9 cellular contexts compared by ENCODE assay signal in genomic region chr7:128236924-128237586, GRCh38. TPM values are rescaled to one million over a fixed set of nuclear protein-coding genes. Genes with fewer than 3 reads are reported as not detected.
DNase-seq lines count a peak whose midpoint lies in the region; ATAC-seq and TF ChIP-seq lines count a peak whose summit lies in the region.
"Had no signal": no experiment of that assay in that cellular context is flagged by ENCODE, and none has a peak within 500 bp of the region (broad histone marks: within the 10 kb centered on the region; RNA-seq: fewer than 3 reads in every experiment).

No MANE protein-coding gene starts in this region.

- ATAC-seq in activated naive CD4-positive, alpha-beta T cell treated with anti-CD3 and anti-CD28 coated beads, Interleukin-2, amount 50 U/mL, for 72 hours = peak; percentile 71 to 76
- peak; percentile 65 for ATAC-seq in HG03520 (IDR thresholded peaks at IDR 0.05; ENCODE audit: unreplicated experiment)
- no peak for ATAC-seq in GM19397 (IDR thresholded peaks at IDR 0.05; ENCODE audit: unreplicated experiment)

- H3K27ac ChIP-seq in coronary artery = no peak overlapping the region
- H3K27ac ChIP-seq: adrenal gland had no signal

- peaks cover 0 to 13% of the 10 kb centered on the region in 2 donors for H3K9me3 Mint-ChIP-seq in activated naive CD4-positive, alpha-beta T cell treated with anti-CD3 and anti-CD28 coated beads, Interleukin-2, amount 50 U/mL, for 72 hours

- no peak for TF ChIP-seq CTCF in coronary artery (IDR thresholded peaks at IDR 0.05)

- no peak overlapping the region for H3K4me3 ChIP-seq in coronary artery
- H3K4me3 ChIP-seq: adrenal gland had no signal

- DNase-seq in activated naive CD4-positive, alpha-beta T cell treated with anti-CD3 and anti-CD28 coated beads, Interleukin-2, amount 50 U/mL, for 72 hours (ENCODE audit: low spot score in 2 of 2) = peak in 1 of 2 donors; percentile 9
- no peak for DNase-seq in activated naive CD4-positive, alpha-beta T cell treated with Interleukin-2 at 50 U/mL for 16 hours
- DNase-seq in SKM-1 (lab: John Stamatoyannopoulos, UW; ENCODE audit: unreplicated experiment) = peak; percentile 89
- DNase-seq in glomerular visceral epithelial cell (ENCODE audit: extremely low spot score) = peak; percentile 48
- no peak for DNase-seq in coronary artery (ENCODE audit: low spot score)
- no peak for DNase-seq in cortex of kidney (lab: John Stamatoyannopoulos, UW)

- H3K27ac Mint-ChIP-seq in activated naive CD4-positive, alpha-beta T cell treated with anti-CD3 and anti-CD28 coated beads, Interleukin-2, amount 50 U/mL, for 72 hours = no peak overlapping the region

- H3K36me3 Mint-ChIP-seq in activated naive CD4-positive, alpha-beta T cell treated with anti-CD3 and anti-CD28 coated beads, Interleukin-2, amount 50 U/mL, for 72 hours = peaks cover 0 to 6% of the 10 kb centered on the region in 2 donors

RNA-seq across cellular contexts. Expression of gene LEP, which starts 4.0 kb away (rescaled TPM):
- total RNA-seq in activated naive CD4-positive, alpha-beta T cell treated with anti-CD3 and anti-CD28 coated beads, Interleukin-2, amount 50 U/mL, for 72 hours = not detected

Comparison
In these comparisons a context has a peak if more than half of its experiments do, and no peak if none do; other contexts are left out.
1. DNase-seq: peak in SKM-1 (single experiment) and glomerular visceral epithelial cell (single experiment); none in activated naive CD4-positive, alpha-beta T cell treated with Interleukin-2 at 50 U/mL for 16 hours (single experiment), coronary artery (single experiment) and cortex of kidney (single experiment).